20 cellular contexts compared by ENCODE assay signal in the genomic region with DNA sequence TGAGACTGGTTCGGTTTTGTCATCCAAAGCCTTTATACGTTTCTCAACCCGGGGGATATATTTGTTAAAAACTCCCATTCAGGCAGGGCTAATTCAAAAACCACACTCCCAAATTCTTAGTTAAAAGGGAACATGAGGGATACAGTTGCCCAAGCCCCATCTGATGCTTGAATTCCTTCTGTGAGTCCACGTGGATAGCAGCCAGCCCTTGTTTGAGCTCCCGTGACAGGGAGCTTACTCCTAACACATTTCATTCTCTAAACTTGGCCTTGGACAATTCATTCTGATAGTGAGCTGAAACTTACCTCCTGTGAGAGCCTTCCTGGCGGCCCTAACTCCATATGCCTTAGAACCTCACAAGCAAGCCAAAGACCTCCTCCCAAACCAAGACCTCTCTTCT.
"Had no signal": no experiment of that assay in that cellular context is flagged by ENCODE, and none has a peak within 500 bp of the region (broad histone marks: within the 10 kb centered on the region; RNA-seq: fewer than 3 reads in every experiment).

No MANE protein-coding gene starts in this region.

- H3K27ac ChIP-seq: epithelial cell of prostate, psoas muscle, sigmoid colon, SJCRH30, spleen, thoracic aorta, VCaP had no signal

- H3K4me1 Mint-ChIP-seq: activated naive CD4-positive, alpha-beta T cell treated with anti-CD3 and anti-CD28 coated beads, Interleukin-2, amount 10 ng/mL, durations not matched to agents 7 days and 5 days; activated naive CD8-positive, alpha-beta T cell treated with anti-CD3 and anti-CD28 coated beads, Interleukin-2, amount 50 U/mL, for 24 hours; stimulated activated memory B cell treated with anti-CD40 and anti-IgM and Interleukin-4, amounts not matched to agents 10 μg/mL and 1 μg/mL and 100 μg/mL, for 72 hours had no signal

- H3K36me3 Mint-ChIP-seq: activated naive CD4-positive, alpha-beta T cell treated with anti-CD3 and anti-CD28 coated beads, Interleukin-2, amount 10 ng/mL, durations not matched to agents 7 days and 5 days; stimulated activated memory B cell treated with anti-CD40 and anti-IgM and Interleukin-4, amounts not matched to agents 10 μg/mL and 1 μg/mL and 100 μg/mL, for 72 hours had no signal

- H3K4me3 ChIP-seq: gastroesophageal sphincter, psoas muscle, sigmoid colon, SJCRH30, spleen, thoracic aorta had no signal

- H3K27me3 Mint-ChIP-seq: activated naive CD8-positive, alpha-beta T cell treated with anti-CD3 and anti-CD28 coated beads, Interleukin-2, amount 50 U/mL, for 24 hours; stimulated activated memory B cell treated with anti-CD40 and anti-IgM and Interleukin-4, amounts not matched to agents 10 μg/mL and 1 μg/mL and 100 μg/mL, for 72 hours had no signal

- DNase-seq: activated CD4-positive, alpha-beta T cell treated with anti-CD3 and anti-CD28 coated beads, Interleukin-2, amount 50 U/mL, for 1 hour; activated CD4-positive, CD25-positive, alpha-beta regulatory T cell treated with anti-CD3 and anti-CD28 coated beads, Interleukin-2, amount 50 U/mL, for 72 hours; activated CD8-positive, alpha-beta memory T cell treated with anti-CD3 and anti-CD28 coated beads, Interleukin-2, amount 50 U/mL, for 4 hours; activated effector memory CD4-positive, alpha-beta T cell treated with Interleukin-2 at 50 U/mL for 16 hours; activated naive CD4-positive, alpha-beta T cell treated with anti-CD3 and anti-CD28 coated beads, Interleukin-2, amount 10 ng/mL, durations not matched to agents 7 days and 5 days; activated naive CD8-positive, alpha-beta T cell treated with anti-CD3 and anti-CD28 coated beads, Interleukin-2, amount 50 U/mL, for 24 hours; activated T-cell treated with anti-CD3 and anti-CD28 coated beads, Interleukin-2, amount 50 U/mL, for 4 hours; aorta; psoas muscle; sigmoid colon; SJCRH30; spleen; stimulated activated CD4-positive, alpha-beta T cell treated with anti-CD3 and anti-CD28 coated beads, Interleukin-4, amount 100 ng/mL, for 4 hours had no signal

- H3K9me3 Mint-ChIP-seq: activated naive CD4-positive, alpha-beta T cell treated with anti-CD3 and anti-CD28 coated beads, Interleukin-2, amount 10 ng/mL, durations not matched to agents 7 days and 5 days; activated naive CD8-positive, alpha-beta T cell treated with anti-CD3 and anti-CD28 coated beads, Interleukin-2, amount 50 U/mL, for 24 hours; activated T-cell treated with anti-CD3 and anti-CD28 coated beads, Interleukin-2, amount 50 U/mL, for 4 hours; dendritic cell treated with granulocyte-macrophage colony-stimulating factor and Interleukin-4, amounts not matched to agents 40 ng/mL and 50 ng/mL, for 4 days; stimulated activated memory B cell treated with anti-CD40 and anti-IgM and Interleukin-4, amounts not matched to agents 10 μg/mL and 1 μg/mL and 100 μg/mL, for 72 hours; T-helper 1 cell treated with Interleukin-12 subunit alpha and Interleukin-12 subunit beta and Interleukin-4 antibody, amounts not matched to agents 30 μg/mL and 1 μg/mL, for 36 hours had no signal

- ATAC-seq: activated naive CD8-positive, alpha-beta T cell treated with anti-CD3 and anti-CD28 coated beads, Interleukin-2, amount 50 U/mL, for 24 hours; activated T-cell treated with anti-CD3 and anti-CD28 coated beads, Interleukin-2, amount 50 U/mL, for 4 hours; gastroesophageal sphincter; psoas muscle; stimulated activated memory B cell treated with anti-CD40 and anti-IgM and Interleukin-4, amounts not matched to agents 10 μg/mL and 1 μg/mL and 100 μg/mL, for 72 hours had no signal

- H3K27ac Mint-ChIP-seq: activated naive CD4-positive, alpha-beta T cell treated with anti-CD3 and anti-CD28 coated beads, Interleukin-2, amount 10 ng/mL, durations not matched to agents 7 days and 5 days; activated naive CD8-positive, alpha-beta T cell treated with anti-CD3 and anti-CD28 coated beads, Interleukin-2, amount 50 U/mL, for 24 hours; dendritic cell treated with granulocyte-macrophage colony-stimulating factor and Interleukin-4, amounts not matched to agents 40 ng/mL and 50 ng/mL, for 4 days; stimulated activated memory B cell treated with anti-CD40 and anti-IgM and Interleukin-4, amounts not matched to agents 10 μg/mL and 1 μg/mL and 100 μg/mL, for 72 hours; T-helper 1 cell treated with Interleukin-12 subunit alpha and Interleukin-12 subunit beta and Interleukin-4 antibody, amounts not matched to agents 30 μg/mL and 1 μg/mL, for 36 hours had no signal

- H3K4me3 Mint-ChIP-seq: activated naive CD4-positive, alpha-beta T cell treated with anti-CD3 and anti-CD28 coated beads, Interleukin-2, amount 10 ng/mL, durations not matched to agents 7 days and 5 days; activated naive CD8-positive, alpha-beta T cell treated with anti-CD3 and anti-CD28 coated beads, Interleukin-2, amount 50 U/mL, for 24 hours; activated T-cell treated with anti-CD3 and anti-CD28 coated beads, Interleukin-2, amount 50 U/mL, for 4 hours; dendritic cell treated with granulocyte-macrophage colony-stimulating factor and Interleukin-4, amounts not matched to agents 40 ng/mL and 50 ng/mL, for 4 days; stimulated activated memory B cell treated with anti-CD40 and anti-IgM and Interleukin-4, amounts not matched to agents 10 μg/mL and 1 μg/mL and 100 μg/mL, for 72 hours; T-helper 1 cell treated with Interleukin-12 subunit alpha and Interleukin-12 subunit beta and Interleukin-4 antibody, amounts not matched to agents 30 μg/mL and 1 μg/mL, for 36 hours had no signal
